ENCODE assay signal across 28 cellular contexts in the genomic region with DNA sequence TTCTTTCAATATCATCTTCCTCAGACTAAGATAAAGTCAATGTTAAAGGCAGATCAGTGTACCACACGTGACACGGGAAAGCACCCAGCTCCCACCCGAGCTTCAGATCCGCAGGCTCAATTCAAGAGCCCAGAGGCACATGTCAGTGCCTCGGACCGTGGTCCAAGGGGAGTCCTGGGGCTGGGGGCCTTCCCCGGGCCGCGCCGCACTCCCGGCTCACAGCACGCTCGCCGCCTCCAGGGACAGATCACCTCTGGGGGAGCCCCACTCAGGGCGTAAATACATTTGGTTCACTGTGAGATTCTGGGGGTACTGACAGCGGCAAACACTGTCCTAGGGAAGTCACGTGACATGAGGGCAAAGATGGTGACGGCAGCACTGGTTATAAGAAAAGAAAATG. TPM values are rescaled to one million over a fixed set of nuclear protein-coding genes. Genes with fewer than 3 reads are reported as not detected.
DNase-seq lines count a peak whose midpoint lies in the region; ATAC-seq and TF ChIP-seq lines count a peak whose summit lies in the region.
"Had no signal": no experiment of that assay in that cellular context is flagged by ENCODE, and none has a peak within 500 bp of the region (broad histone marks: within the 10 kb centered on the region; RNA-seq: fewer than 3 reads in every experiment).

No MANE protein-coding gene starts in this region.

- no peaks in the 10 kb centered on the region for H3K9me3 Mint-ChIP-seq in H9
- H3K9me3 Mint-ChIP-seq in activated naive CD8-positive, alpha-beta T cell treated with anti-CD3 and anti-CD28 coated beads for 36 hours: no peaks in the 10 kb centered on the region
- H3K9me3 Mint-ChIP-seq: activated naive CD4-positive, alpha-beta T cell treated with anti-CD3 and anti-CD28 coated beads, Interleukin-2, amount 50 U/mL, for 72 hours; activated T-cell treated with anti-CD3 and anti-CD28 coated beads, Interleukin-2, amount 50 U/mL, for 4 hours; central memory CD8-positive, alpha-beta T cell had no signal

- H3K79me1 ChIP-seq in H9 (ENCODE audit: insufficient read depth, low read depth, low read length, poor library complexity, severe bottlenecking): peaks cover 4% of the 10 kb centered on the region

- no peak overlapping the region for H2BK5ac ChIP-seq in H9 (ENCODE audit: insufficient read length, low read length)

- no peak overlapping the region for H3K9ac ChIP-seq in H9 (ENCODE audit: extremely low read depth, insufficient read length, low read length)

- TF ChIP-seq POLR2A in sigmoid colon (IDR thresholded peaks at IDR 0.05): no peak

- no peaks in the 10 kb centered on the region for H3K23me2 ChIP-seq in H9 (ENCODE audit: insufficient read length, low read depth, low read length, poor library complexity, severe bottlenecking)

- H3K4ac ChIP-seq in H9 (ENCODE audit: low read depth, low read length): no peak overlapping the region

- no peak overlapping the region for H2AK5ac ChIP-seq in H9 (ENCODE audit: insufficient read length, low read length)

- H2BK20ac ChIP-seq in H9 (ENCODE audit: low read depth, low read length, poor library complexity, severe bottlenecking): no peak overlapping the region

- DNase-seq in cardiac septum (ENCODE audit: low spot score) (peak; percentile 47), right atrium auricular region (ENCODE audit: low spot score) (no peak), H9 (no peak), sigmoid colon (peak; percentile 48), omental fat pad (ENCODE audit: low spot score) (no peak), SIG-M5 treated with dmso at 0.1 percent for 504 hours (lab: John Stamatoyannopoulos, UW; ENCODE audit: unreplicated experiment) (no peak)
- no peak for DNase-seq in activated naive CD8-positive, alpha-beta T cell treated with anti-CD3 and anti-CD28 coated beads for 36 hours
- DNase-seq: activated CD4-positive, alpha-beta T cell treated with anti-CD3 and anti-CD28 coated beads for 1 hour; activated T-cell treated with anti-CD3 and anti-CD28 coated beads, Interleukin-2, amount 50 U/mL, for 4 hours; C1 segment of cervical spinal cord; Calu3; DMS79 treated with DMSO at 0.1 percent for 48 hours; GDM1; HCEC 1CT; IMR-90; left lung; mesenchymal stem cell; NCI-H1417 treated with DMSO at 0.1 percent for 48 hours; NCI-H2029 treated with DMSO at 0.1 percent for 48 hours; NCI-H526; PC-3; right cardiac atrium; stimulated activated CD4-positive, alpha-beta T cell treated with anti-CD3 and anti-CD28 coated beads, Interleukin-4, amount 100 ng/mL, for 1 hour; T-helper 17 cell; transverse colon had no signal

- H3K18ac ChIP-seq in H9 (ENCODE audit: insufficient read length, low read depth, low read length): no peak overlapping the region

- H3K23ac ChIP-seq in H9 (ENCODE audit: insufficient read length, low read depth, low read length): no peak overlapping the region

- no peak for ATAC-seq in omental fat pad (ENCODE audit: low FRiP score)
- ATAC-seq: activated naive CD4-positive, alpha-beta T cell treated with anti-CD3 and anti-CD28 coated beads, Interleukin-2, amount 50 U/mL, for 72 hours; activated T-cell treated with anti-CD3 and anti-CD28 coated beads, Interleukin-2, amount 50 U/mL, for 4 hours; left lung; PC-3; right cardiac atrium; T-helper 17 cell had no signal

- H4K91ac ChIP-seq in H9 (ENCODE audit: insufficient read length, low read depth, low read length): no peak overlapping the region

- H3K14ac ChIP-seq in H9 (ENCODE audit: insufficient read depth, low read length): no peak overlapping the region

- no peak overlapping the region for H3T11ph ChIP-seq in H9 (ENCODE audit: low read length)

- H2BK15ac ChIP-seq in H9 (ENCODE audit: low read depth, low read length): no peak overlapping the region

- intact Hi-C loops in cardiac septum (cut with DNase I) (no loop called here), sigmoid colon (cut with DNase I) (no loop called here)

- TF ChIP-seq CTCF in right atrium auricular region (IDR thresholded peaks at IDR 0.05): no peak
- no peak for TF ChIP-seq CTCF in H9 (conservative IDR thresholded peaks at IDR 0.05)
- TF ChIP-seq CTCF in sigmoid colon (IDR thresholded peaks at IDR 0.05): no peak
- TF ChIP-seq CTCF in omental fat pad (IDR thresholded peaks at IDR 0.05): no peak

- peaks cover 4% of the 10 kb centered on the region for H4K20me1 ChIP-seq in H9 (ENCODE audit: control insufficient read depth, insufficient read depth, insufficient read length)

- H3K4me1 ChIP-seq in right atrium auricular region: peaks cover 0 to 39% of the 10 kb centered on the region in 2 donors
- no peaks in the 10 kb centered on the region for H3K4me1 ChIP-seq in H9 (ENCODE audit: insufficient read depth, low read length)
- H3K4me1 ChIP-seq in sigmoid colon: peaks cover 0 to 16% (median 11%) of the 10 kb centered on the region in 4 donors

- H3K27ac Mint-ChIP-seq in H9: peak overlapping the region; percentile 53 to 64 (median 63); a peak in 2 of 7 replicates
- no peak overlapping the region for H3K27ac Mint-ChIP-seq in activated naive CD8-positive, alpha-beta T cell treated with anti-CD3 and anti-CD28 coated beads for 36 hours

- no peak overlapping the region for H2BK12ac ChIP-seq in H9 (ENCODE audit: insufficient read length, low read depth, low read length)

- no peak for TF ChIP-seq EP300 in sigmoid colon (IDR thresholded peaks at IDR 0.05)

- H3K27ac ChIP-seq in right atrium auricular region (no peak overlapping the region), H9 (ENCODE audit: insufficient read length, low read depth, low read length) (no peak overlapping the region), sigmoid colon (no peak overlapping the region)
- H3K27ac ChIP-seq: left lung, SK-N-MC, transverse colon had no signal

- no peak overlapping the region for H3K4me3 Mint-ChIP-seq in H9
- H3K4me3 Mint-ChIP-seq in activated naive CD8-positive, alpha-beta T cell treated with anti-CD3 and anti-CD28 coated beads for 36 hours: peak overlapping the region; percentile 4
- H3K4me3 Mint-ChIP-seq: activated T-cell treated with anti-CD3 and anti-CD28 coated beads, Interleukin-2, amount 50 U/mL, for 4 hours; T-helper 17 cell had no signal

- H3K79me2 ChIP-seq in H9 (ENCODE audit: insufficient read depth, low read length): no peaks in the 10 kb centered on the region; the same call in 1 of the 2 replicates

- H3K4me1 Mint-ChIP-seq in H9: peaks cover 2% of the 10 kb centered on the region in 2 experiments; a peak in 1 of 4 replicates
- H3K4me1 Mint-ChIP-seq in activated naive CD8-positive, alpha-beta T cell treated with anti-CD3 and anti-CD28 coated beads for 36 hours: peaks cover 50% of the 10 kb centered on the region

- H4K8ac ChIP-seq in H9 (replicated peaks; ENCODE audit: insufficient read length, low read depth, low read length): no peak overlapping the region

- no peak overlapping the region for H2BK120ac ChIP-seq in H9 (ENCODE audit: low read depth, low read length, poor library complexity, severe bottlenecking)

- no peak overlapping the region for H3K56ac ChIP-seq in H9 (ENCODE audit: insufficient read length, low read depth, low read length)

- no peaks in the 10 kb centered on the region for H3K9me3 ChIP-seq in right atrium auricular region
- no peaks in the 10 kb centered on the region for H3K9me3 ChIP-seq in H9 (ENCODE audit: control insufficient read depth, low read depth, low read length)
- no peaks in the 10 kb centered on the region for H3K9me3 ChIP-seq in sigmoid colon
- H3K9me3 ChIP-seq: left lung, transverse colon had no signal

- H4K5ac ChIP-seq in H9 (ENCODE audit: insufficient read length, low read depth, low read length): no peak overlapping the region

- H3K27me3 Mint-ChIP-seq in H9 (ENCODE audit: low read depth): no peaks in the 10 kb centered on the region
- H3K27me3 Mint-ChIP-seq in activated naive CD8-positive, alpha-beta T cell treated with anti-CD3 and anti-CD28 coated beads for 36 hours: no peaks in the 10 kb centered on the region
- H3K27me3 Mint-ChIP-seq: central memory CD8-positive, alpha-beta T cell; T-helper 17 cell had no signal

- no peak overlapping the region for H3K4me2 ChIP-seq in H9 (ENCODE audit: insufficient read depth, insufficient read length, low read length)

- WGBS in H9 (ENCODE audit: extremely low coverage, insufficient read length, low lambda C conversion rate): no CpG with 5 or more reads among the region's 18 CpGs
- WGBS in sigmoid colon, 2 donors: 97% methylated on average over 18 of the region's 18 CpGs

- no peaks in the 10 kb centered on the region for H3K27me3 ChIP-seq in right atrium auricular region
- no peaks in the 10 kb centered on the region for H3K27me3 ChIP-seq in H9 (ENCODE audit: insufficient read depth, low read length)
- no peaks in the 10 kb centered on the region for H3K27me3 ChIP-seq in sigmoid colon
- H3K27me3 ChIP-seq: left lung, transverse colon had no signal

- H3K4me3 ChIP-seq in right atrium auricular region (no peak overlapping the region), sigmoid colon (no peak overlapping the region)
- H3K4me3 ChIP-seq: left lung, SK-N-MC, transverse colon had no signal

- H3K36me3 ChIP-seq in right atrium auricular region: peaks cover 41% of the 10 kb centered on the region
- peaks cover 13 to 65% (median 24%) of the 10 kb centered on the region in 4 donors for H3K36me3 ChIP-seq in sigmoid colon

- H2AFZ ChIP-seq in H9 (ENCODE audit: low read length): no peak overlapping the region

- H3K36me3 Mint-ChIP-seq in H9 (ENCODE audit: insufficient read depth in 1 of 3, low read depth in 3 of 3): peaks cover 28 to 69% (median 65%) of the 10 kb centered on the region in 3 experiments
- peaks cover 32% of the 10 kb centered on the region for H3K36me3 Mint-ChIP-seq in activated naive CD8-positive, alpha-beta T cell treated with anti-CD3 and anti-CD28 coated beads for 36 hours

RNA-seq across cellular contexts. Expression of gene BNIP3, which starts 10.8 kb away (rescaled TPM):
- 112 TPM for total RNA-seq in cardiac septum
- total RNA-seq in right atrium auricular region: 100 to 1,000 TPM; 187 to 189 TPM
- total RNA-seq in H9 (2021): 57.1 and 58.0 TPM in 2 replicates
- total RNA-seq in activated naive CD8-positive, alpha-beta T cell treated with anti-CD3 and anti-CD28 coated beads for 36 hours: 100 to 1,000 TPM; 115 to 121 TPM
- 100 to 1,000 TPM in 2 of 4 donors, 10 to 100 TPM in 2; 55.9 to 125 (median 95.4) TPM for total RNA-seq in sigmoid colon
- polyA plus RNA-seq in sigmoid colon: 10 to 100 TPM in 2 of 3 donors, 1 to 10 TPM in 1; 3.9 to 11.7 (median 10.8) TPM
- total RNA-seq in omental fat pad: 100 to 1,000 TPM in 3 of 4 donors, 10 to 100 TPM in 1; 66.3 to 192 (median 149) TPM

Comparison
In these comparisons a context has a peak if more than half of its experiments do, and no peak if none do; other contexts are left out.
1. DNase-seq: peak in cardiac septum (single experiment) and sigmoid colon (single experiment); none in right atrium auricular region (single experiment), H9 (single experiment), activated naive CD8-positive, alpha-beta T cell treated with anti-CD3 and anti-CD28 coated beads for 36 hours (single experiment), omental fat pad (single experiment) and SIG-M5 treated with dmso at 0.1 percent for 504 hours (single experiment).